ENCODE assay signal across 8 cellular contexts in the genomic region with DNA sequence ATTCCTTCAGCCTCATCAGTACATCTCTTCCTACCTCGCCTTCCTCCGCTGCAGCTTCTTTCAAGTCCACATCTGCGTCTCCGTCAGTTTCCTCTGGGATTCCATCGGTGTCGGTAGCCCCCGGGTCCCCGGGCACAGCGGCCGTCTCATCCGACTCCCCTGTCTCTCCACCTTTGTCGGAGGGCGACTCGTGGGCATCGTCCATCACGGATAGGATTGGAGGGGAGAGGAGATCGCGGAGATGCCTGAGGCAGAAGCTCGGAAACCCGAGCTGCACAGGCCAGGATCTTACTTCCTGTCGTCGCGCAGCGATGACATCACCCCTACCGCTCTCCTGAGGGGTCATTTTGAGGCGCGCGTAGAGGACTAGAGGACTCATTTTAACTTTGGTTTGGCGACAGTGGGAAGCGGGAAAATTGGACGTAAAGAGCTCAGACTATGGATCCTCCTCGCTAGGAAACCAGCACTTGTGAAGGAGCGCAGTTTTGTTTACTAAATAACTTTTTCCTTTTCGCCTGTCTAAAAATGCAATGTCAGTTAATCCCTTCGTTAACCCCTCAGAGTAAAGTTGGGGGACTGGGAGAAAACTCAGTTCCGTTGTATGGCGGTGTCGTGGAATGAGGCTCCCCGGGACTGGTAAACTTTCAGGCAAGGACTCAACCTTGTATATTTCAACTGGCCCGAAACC. TPM values are rescaled to one million over a fixed set of nuclear protein-coding genes. Genes with fewer than 3 reads are reported as not detected.
A peak's percentile ranks its signal among the peaks of the same experiment; 100 is the strongest.
DNase-seq lines count a peak whose midpoint lies in the region; ATAC-seq and TF ChIP-seq lines count a peak whose summit lies in the region.

TAF11 (minus strand) TSS at position 290 of the 688 bp plus-strand sequence; CDS start at position 205, 85 bp downstream.

- H3K9me3 ChIP-seq in A673 (ENCODE audit: low read depth, low read length, poor library complexity, severe bottlenecking), result no peaks in the 10 kb centered on the region
- no peaks in the 10 kb centered on the region for H3K9me3 ChIP-seq in WERI-Rb-1 (ENCODE audit: severe bottlenecking)
- H3K9me3 ChIP-seq in breast epithelium, result no peaks in the 10 kb centered on the region
- no peaks in the 10 kb centered on the region for H3K9me3 ChIP-seq in iPS-18a (ENCODE audit: control insufficient read depth, low read depth, low read length)
- no peaks in the 10 kb centered on the region for H3K9me3 ChIP-seq in skeletal muscle satellite cell (replicated peaks; ENCODE audit: low read length)

- CTCF ChIA-PET in A673 (lab: Charles Lee), result no interaction called here

- peak within 1 kb of the TSS; percentile 87 for H3K9ac ChIP-seq in iPS-18a (ENCODE audit: low read length)
- peak within 1 kb of the TSS; percentile 94 for H3K9ac ChIP-seq in skeletal muscle satellite cell (ENCODE audit: low read depth, low read length)

- POLR2A ChIA-PET in A673 (lab: Charles Lee; ENCODE audit: low non-redundant PET), result interaction anchor here (0.6 to 0.7 kb wide), 2 partner anchors 46 to 65 kb away, joined by 3 to 4 read pairs; no protein-coding TSS in a partner anchor

- ATAC-seq in GM18870 (IDR thresholded peaks at IDR 0.05; ENCODE audit: unreplicated experiment) (peak; percentile 70), HG03159 (IDR thresholded peaks at IDR 0.05; ENCODE audit: unreplicated experiment) (peak; percentile 77)

- H3K4me2 ChIP-seq in skeletal muscle satellite cell (ENCODE audit: low read length), result peak within 1 kb of the TSS; percentile 100

- H3K36me3 ChIP-seq in A673 (ENCODE audit: insufficient read depth, low read length, poor library complexity, severe bottlenecking) (no peaks in the 10 kb centered on the region), WERI-Rb-1 (peaks cover 19% of the 10 kb centered on the region), breast epithelium (no peaks in the 10 kb centered on the region), iPS-18a (ENCODE audit: control insufficient read depth, low read depth, low read length) (peaks cover 4% of the 10 kb centered on the region), skeletal muscle satellite cell (ENCODE audit: insufficient read depth, low read length) (peaks cover 3% of the 10 kb centered on the region)

- TF ChIP-seq CTCF in A673 (conservative IDR thresholded peaks at IDR 0.05; ENCODE audit: low read depth, low read length), result no peak
- TF ChIP-seq CTCF in WERI-Rb-1 (IDR thresholded peaks at IDR 0.05; ENCODE audit: low read depth, low read length), result no peak
- TF ChIP-seq CTCF in breast epithelium (IDR thresholded peaks at IDR 0.05), result no peak

- BruUV-seq in A673 (replicated peaks; lab: Mats Ljungman, UMichigan), result no TSS peak

- peaks cover 8% of the 10 kb centered on the region for H3K4me1 ChIP-seq in A673 (ENCODE audit: insufficient read depth, low read length, poor library complexity, severe bottlenecking)
- H3K4me1 ChIP-seq in breast epithelium, result peaks cover 0 to 12% of the 10 kb centered on the region in 2 donors
- H3K4me1 ChIP-seq in iPS-18a (ENCODE audit: control insufficient read depth, low read depth, low read length), result peaks cover 4% of the 10 kb centered on the region
- H3K4me1 ChIP-seq in skeletal muscle satellite cell (ENCODE audit: control insufficient read depth, insufficient read depth, low read length), result peaks cover 6% of the 10 kb centered on the region

- H3K27me3 ChIP-seq in A673 (replicated peaks; ENCODE audit: insufficient read depth, low read depth, low read length, poor library complexity) (no peaks in the 10 kb centered on the region), WERI-Rb-1 (ENCODE audit: insufficient read depth, low read depth, severe bottlenecking) (no peaks in the 10 kb centered on the region), breast epithelium (no peaks in the 10 kb centered on the region), iPS-18a (ENCODE audit: control insufficient read depth, insufficient read depth, low read length) (no peaks in the 10 kb centered on the region), skeletal muscle satellite cell (ENCODE audit: control insufficient read depth, insufficient read depth, low read length) (no peaks in the 10 kb centered on the region)

- intact Hi-C loops in A673 (cut with micrococcal nuclease; ENCODE audit: unreplicated experiment) (no loop called here), breast epithelium (cut with DNase I; ENCODE audit: low total_unique reads) (no loop called here)

- TF ChIP-seq POLR2A in breast epithelium (IDR thresholded peaks at IDR 0.05), result peak; percentile 66

- peak within 1 kb of the TSS; percentile 76 for H3K4me3 ChIP-seq in A673 (ENCODE audit: low read depth, low read length, poor library complexity, severe bottlenecking)
- peak within 1 kb of the TSS; percentile 64 for H3K4me3 ChIP-seq in WERI-Rb-1 (ENCODE audit: low read depth, low read length)
- peak within 1 kb of the TSS; percentile 59 to 81 (median 75) for H3K4me3 ChIP-seq in breast epithelium
- peak within 1 kb of the TSS; percentile 99 for H3K4me3 ChIP-seq in iPS-18a (ENCODE audit: low read length)
- peak within 1 kb of the TSS; percentile 93 for H3K4me3 ChIP-seq in skeletal muscle satellite cell (ENCODE audit: low read length)

- peak within 1 kb of the TSS; percentile 76 for H3K27ac ChIP-seq in A673 (ENCODE audit: low read depth, low read length, poor library complexity, severe bottlenecking)
- H3K27ac ChIP-seq in WERI-Rb-1, result peak within 1 kb of the TSS; percentile 66
- H3K27ac ChIP-seq in breast epithelium, result peak within 1 kb of the TSS; percentile 87 to 94
- H3K27ac ChIP-seq in iPS-18a (ENCODE audit: low read length), result peak within 1 kb of the TSS; percentile 90

- DNase-seq in A673 (ENCODE audit: low spot score) (peak; percentile 97), NCI-H2227 treated with DMSO at 0.1 percent for 48 hours (lab: John Stamatoyannopoulos, UW) (peak; percentile 87), WERI-Rb-1 (peak; percentile 97), breast epithelium (ENCODE audit: low spot score in 2 of 2) (peak; percentile 93)

RNA-seq across cellular contexts. Expression of gene TAF11, which starts in this region (rescaled TPM):
- total RNA-seq in A673 (2021), result 32.9 and 33.6 TPM in 2 replicates
- total RNA-seq in breast epithelium, result 10 to 100 TPM; 17.4 to 24.2 (median 19.3) TPM
- total RNA-seq in skeletal muscle satellite cell (2012; rRNA removed), result 14.6 and 18.8 TPM in 2 replicates

Comparison
In these comparisons a context has a peak if more than half of its experiments do, and no peak if none do; other contexts are left out.
1. Peak in every context shown above with its lines: DNase-seq, ATAC-seq, H3K4me3 ChIP-seq and H3K27ac ChIP-seq.